Comparison of ENCODE assay signal across 24 cellular contexts in genomic region chr4:1466034-1466960, GRCh38.
"Had no signal": no experiment of that assay in that cellular context is flagged by ENCODE, and none has a peak within 500 bp of the region (broad histone marks: within the 10 kb centered on the region; RNA-seq: fewer than 3 reads in every experiment).

No MANE protein-coding gene starts in this region.

- H3K27me3 ChIP-seq: hepatocyte, testis had no signal

- H3K36me3 Mint-ChIP-seq: activated naive CD4-positive, alpha-beta T cell treated with anti-CD3 and anti-CD28 coated beads, Interleukin-2, amount 50 U/mL, for 72 hours; brain had no signal

- ATAC-seq: activated CD8-positive, alpha-beta T cell treated with anti-CD3 and anti-CD28 coated beads, Interleukin-2, amount 10 ng/mL, durations not matched to agents 7 days and 5 days; activated naive CD4-positive, alpha-beta T cell treated with anti-CD3 and anti-CD28 coated beads, Interleukin-2, amount 50 U/mL, for 72 hours; activated T-helper 17 cell treated with anti-CD3 and anti-CD28 coated beads, Interleukin-2, amount 50 U/mL, for 72 hours; left colon; naive thymus-derived CD4-positive, alpha-beta T cell had no signal

- H3K27ac Mint-ChIP-seq: activated CD8-positive, alpha-beta T cell treated with anti-CD3 and anti-CD28 coated beads, Interleukin-2, amount 10 ng/mL, durations not matched to agents 7 days and 5 days; activated naive CD4-positive, alpha-beta T cell treated with anti-CD3 and anti-CD28 coated beads, Interleukin-2, amount 50 U/mL, for 72 hours; activated T-helper 17 cell treated with anti-CD3 and anti-CD28 coated beads, Interleukin-2, amount 50 U/mL, for 72 hours; dendritic cell treated with granulocyte-macrophage colony-stimulating factor and Interleukin-4, amounts not matched to agents 40 ng/mL and 50 ng/mL, for 4 days; naive thymus-derived CD4-positive, alpha-beta T cell had no signal

- H3K4me3 ChIP-seq: hepatocyte, lung, sigmoid colon, testis had no signal

- H3K79me2 ChIP-seq: hepatocyte had no signal

- H3K9me3 ChIP-seq: neutrophil, sigmoid colon, testis had no signal

- H3K4me2 ChIP-seq: hepatocyte had no signal

- H3K36me3 ChIP-seq: neutrophil, sigmoid colon had no signal

- H3K4me1 Mint-ChIP-seq: activated T-helper 17 cell treated with anti-CD3 and anti-CD28 coated beads, Interleukin-2, amount 50 U/mL, for 72 hours had no signal

- H3K4me3 Mint-ChIP-seq: activated CD8-positive, alpha-beta T cell treated with anti-CD3 and anti-CD28 coated beads, Interleukin-2, amount 10 ng/mL, durations not matched to agents 7 days and 5 days; activated T-helper 17 cell treated with anti-CD3 and anti-CD28 coated beads, Interleukin-2, amount 50 U/mL, for 72 hours; dendritic cell treated with granulocyte-macrophage colony-stimulating factor and Interleukin-4, amounts not matched to agents 40 ng/mL and 50 ng/mL, for 4 days; naive thymus-derived CD4-positive, alpha-beta T cell had no signal

- DNase-seq: activated CD4-positive, alpha-beta T cell treated with anti-CD3 and anti-CD28 coated beads for 1 hour; activated CD4-positive, alpha-beta T cell treated with anti-CD3 and anti-CD28 coated beads, Interleukin-2, amount 50 U/mL, for 1 hour; activated CD8-positive, alpha-beta T cell treated with anti-CD3 and anti-CD28 coated beads, Interleukin-2, amount 10 ng/mL, durations not matched to agents 7 days and 5 days; caudate nucleus; effector CD4-positive, alpha-beta T cell; erythroblast; foreskin fibroblast; left colon; naive thymus-derived CD4-positive, alpha-beta T cell; sigmoid colon; stimulated activated CD4-positive, alpha-beta T cell treated with anti-CD3 and anti-CD28 coated beads, Interleukin-4, amount 100 ng/mL, for 1 hour; stimulated activated naive CD4-positive, alpha-beta T cell; SW 1271; T-helper 2 cell; testis; trophoblast cell had no signal

- H2AFZ ChIP-seq: hepatocyte had no signal

- H3K27ac ChIP-seq: hepatocyte, neutrophil, sigmoid colon, testis, VCaP had no signal
